In genomic region chr13:94169783-94170513, GRCh38 we compare ENCODE assay signal across 16 cellular contexts.
DNase-seq lines count a peak whose midpoint lies in the region; ATAC-seq and TF ChIP-seq lines count a peak whose summit lies in the region.
"Had no signal": no experiment of that assay in that cellular context is flagged by ENCODE, and none has a peak within 500 bp of the region (broad histone marks: within the 10 kb centered on the region; RNA-seq: fewer than 3 reads in every experiment).

No MANE protein-coding gene starts in this region.

- H3K27me3 ChIP-seq in left ventricle myocardium inferior (ENCODE audit: low read depth) = no peaks in the 10 kb centered on the region
- no peaks in the 10 kb centered on the region for H3K27me3 ChIP-seq in naive thymus-derived CD4-positive, alpha-beta T cell (ENCODE audit: control insufficient read depth in 2 of 2, insufficient read depth in 2 of 2, low read length in 2 of 2)
- H3K27me3 ChIP-seq: breast epithelium, spleen, transverse colon had no signal

- H3K4me1 ChIP-seq in left ventricle myocardium inferior = peaks cover 5% of the 10 kb centered on the region
- H3K4me1 ChIP-seq in naive thymus-derived CD4-positive, alpha-beta T cell (ENCODE audit: control insufficient read depth in 2 of 2, insufficient read depth in 2 of 2, low read length in 2 of 2) = no peaks in the 10 kb centered on the region
- H3K4me1 ChIP-seq: breast epithelium, transverse colon had no signal

- no peak overlapping the region for H3K4me3 ChIP-seq in left ventricle myocardium inferior
- no peak overlapping the region for H3K4me3 ChIP-seq in naive thymus-derived CD4-positive, alpha-beta T cell (ENCODE audit: low read length)
- H3K4me3 ChIP-seq: breast epithelium, spleen, transverse colon had no signal

- DNase-seq in AG20443 (ENCODE audit: low spot score) = peak; percentile 71
- peak; percentile 15 for DNase-seq in WTC11 (ENCODE audit: low spot score)
- no peak for DNase-seq in left ventricle myocardium inferior
- peak; percentile 84 for DNase-seq in posterior vena cava (ENCODE audit: low spot score)
- DNase-seq in SIG-M5 (lab: John Stamatoyannopoulos, UW) = no peak
- DNase-seq in GOT3 (lab: John Stamatoyannopoulos, UW) = no peak
- DNase-seq in activated T-helper 1 cell treated with anti-CD3 and anti-CD28 coated beads, Interleukin-12 subunit alpha, Interleukin-12 subunit beta, Interleukin-2, Interleukin-4 antibody, amounts not matched to agents 30 ng/mL and 10 ng/mL and 1 ng/mL, durations not matched to agents 14 hours and 24 hours and 36 hours (ENCODE audit: low spot score) = no peak
- no peak for DNase-seq in naive thymus-derived CD4-positive, alpha-beta T cell
- DNase-seq: activated gamma-delta T cell treated with Interleukin-2 at 50 U/mL for 16 hours; AML-193; effector memory CD4-positive, alpha-beta T cell; naive thymus-derived CD8-positive, alpha-beta T cell; NCI-H2081; spleen; transverse colon had no signal

- H3K27me3 Mint-ChIP-seq in WTC11 (ENCODE audit: low read depth) = no peaks in the 10 kb centered on the region
- H3K27me3 Mint-ChIP-seq in activated T-helper 1 cell treated with anti-CD3 and anti-CD28 coated beads, Interleukin-12 subunit alpha, Interleukin-12 subunit beta, Interleukin-2, Interleukin-4 antibody, amounts not matched to agents 30 ng/mL and 10 ng/mL and 1 ng/mL, durations not matched to agents 14 hours and 24 hours and 36 hours (ENCODE audit: insufficient read depth) = peaks cover 3% of the 10 kb centered on the region
- peaks cover 3 to 24% (median 11%) of the 10 kb centered on the region in 5 donors for H3K27me3 Mint-ChIP-seq in naive thymus-derived CD4-positive, alpha-beta T cell

- intact Hi-C loops in left ventricle myocardium inferior (cut with micrococcal nuclease) (no loop called here), posterior vena cava (cut with DNase I) (no loop called here)
- intact Hi-C loops in activated T-helper 1 cell treated with anti-CD3 and anti-CD28 coated beads, Interleukin-12 subunit alpha, Interleukin-12 subunit beta, Interleukin-2, Interleukin-4 antibody, amounts not matched to agents 30 ng/mL and 10 ng/mL and 1 ng/mL, durations not matched to agents 14 hours and 24 hours and 36 hours (cut with micrococcal nuclease) = no loop called here
- intact Hi-C loops in naive thymus-derived CD4-positive, alpha-beta T cell (cut with micrococcal nuclease) = no loop called here

- 0 out of 2 replicates have a peak overlapping the region, but pooled peaks have one; percentile 7 for H3K27ac Mint-ChIP-seq in WTC11
- H3K27ac Mint-ChIP-seq in activated T-helper 1 cell treated with anti-CD3 and anti-CD28 coated beads, Interleukin-12 subunit alpha, Interleukin-12 subunit beta, Interleukin-2, Interleukin-4 antibody, amounts not matched to agents 30 ng/mL and 10 ng/mL and 1 ng/mL, durations not matched to agents 14 hours and 24 hours and 36 hours = no peak overlapping the region
- no peak overlapping the region for H3K27ac Mint-ChIP-seq in naive thymus-derived CD4-positive, alpha-beta T cell
- H3K27ac Mint-ChIP-seq: naive thymus-derived CD8-positive, alpha-beta T cell had no signal

- peak overlapping the region; percentile 36 for H3K27ac ChIP-seq in left ventricle myocardium inferior (replicated peaks)
- no peak overlapping the region for H3K27ac ChIP-seq in naive thymus-derived CD4-positive, alpha-beta T cell (ENCODE audit: low read depth, low read length)
- H3K27ac ChIP-seq: transverse colon had no signal

- H3K36me3 Mint-ChIP-seq in WTC11 = no peaks in the 10 kb centered on the region
- no peaks in the 10 kb centered on the region for H3K36me3 Mint-ChIP-seq in activated T-helper 1 cell treated with anti-CD3 and anti-CD28 coated beads, Interleukin-12 subunit alpha, Interleukin-12 subunit beta, Interleukin-2, Interleukin-4 antibody, amounts not matched to agents 30 ng/mL and 10 ng/mL and 1 ng/mL, durations not matched to agents 14 hours and 24 hours and 36 hours (ENCODE audit: low read depth)
- no peaks in the 10 kb centered on the region for H3K36me3 Mint-ChIP-seq in naive thymus-derived CD4-positive, alpha-beta T cell
- H3K36me3 Mint-ChIP-seq: naive thymus-derived CD8-positive, alpha-beta T cell had no signal

- no peak for TF ChIP-seq CTCF in WTC11 (IDR thresholded peaks at IDR 0.05)
- TF ChIP-seq CTCF in left ventricle myocardium inferior (IDR thresholded peaks at IDR 0.05; ENCODE audit: borderline replicate concordance) = no peak

- H3K36me3 ChIP-seq in left ventricle myocardium inferior = no peaks in the 10 kb centered on the region
- no peaks in the 10 kb centered on the region for H3K36me3 ChIP-seq in naive thymus-derived CD4-positive, alpha-beta T cell (ENCODE audit: control insufficient read depth in 2 of 3, insufficient read depth in 3 of 3, low read length in 3 of 3)
- H3K36me3 ChIP-seq: breast epithelium, spleen, transverse colon had no signal

- no peaks in the 10 kb centered on the region for H3K9me3 ChIP-seq in left ventricle myocardium inferior (replicated peaks)
- no peaks in the 10 kb centered on the region for H3K9me3 ChIP-seq in naive thymus-derived CD4-positive, alpha-beta T cell (ENCODE audit: control insufficient read depth in 2 of 3, low read length in 3 of 3)
- H3K9me3 ChIP-seq: breast epithelium, spleen, transverse colon had no signal

- H3K4me3 Mint-ChIP-seq in WTC11 = no peak overlapping the region
- no peak overlapping the region for H3K4me3 Mint-ChIP-seq in activated T-helper 1 cell treated with anti-CD3 and anti-CD28 coated beads, Interleukin-12 subunit alpha, Interleukin-12 subunit beta, Interleukin-2, Interleukin-4 antibody, amounts not matched to agents 30 ng/mL and 10 ng/mL and 1 ng/mL, durations not matched to agents 14 hours and 24 hours and 36 hours
- no peak overlapping the region for H3K4me3 Mint-ChIP-seq in naive thymus-derived CD4-positive, alpha-beta T cell
- H3K4me3 Mint-ChIP-seq: naive thymus-derived CD8-positive, alpha-beta T cell had no signal

- CTCF ChIA-PET in WTC11 (lab: Charles Lee) = no interaction called here
- CTCF ChIA-PET in naive thymus-derived CD4-positive, alpha-beta T cell (lab: Charles Lee) = no interaction called here

- POLR2A ChIA-PET in WTC11 (lab: Charles Lee) = no interaction called here
- POLR2A ChIA-PET in naive thymus-derived CD4-positive, alpha-beta T cell (lab: Charles Lee) = no interaction called here

- no peaks in the 10 kb centered on the region for H3K9me3 Mint-ChIP-seq in WTC11
- no peaks in the 10 kb centered on the region for H3K9me3 Mint-ChIP-seq in activated T-helper 1 cell treated with anti-CD3 and anti-CD28 coated beads, Interleukin-12 subunit alpha, Interleukin-12 subunit beta, Interleukin-2, Interleukin-4 antibody, amounts not matched to agents 30 ng/mL and 10 ng/mL and 1 ng/mL, durations not matched to agents 14 hours and 24 hours and 36 hours
- peaks cover 0 to 1% (median 0%) of the 10 kb centered on the region in 11 donors for H3K9me3 Mint-ChIP-seq in naive thymus-derived CD4-positive, alpha-beta T cell
- H3K9me3 Mint-ChIP-seq: naive thymus-derived CD8-positive, alpha-beta T cell had no signal

- peaks cover 33% of the 10 kb centered on the region for H3K4me1 Mint-ChIP-seq in WTC11
- H3K4me1 Mint-ChIP-seq in activated T-helper 1 cell treated with anti-CD3 and anti-CD28 coated beads, Interleukin-12 subunit alpha, Interleukin-12 subunit beta, Interleukin-2, Interleukin-4 antibody, amounts not matched to agents 30 ng/mL and 10 ng/mL and 1 ng/mL, durations not matched to agents 14 hours and 24 hours and 36 hours (ENCODE audit: low read depth) = no peaks in the 10 kb centered on the region
- peaks cover 0 to 2% (median 0%) of the 10 kb centered on the region in 7 donors for H3K4me1 Mint-ChIP-seq in naive thymus-derived CD4-positive, alpha-beta T cell
- H3K4me1 Mint-ChIP-seq: naive thymus-derived CD8-positive, alpha-beta T cell had no signal

- peak; percentile 86 for ATAC-seq in WTC11
- no peak for ATAC-seq in naive thymus-derived CD4-positive, alpha-beta T cell
- ATAC-seq: naive thymus-derived CD8-positive, alpha-beta T cell had no signal

TF ChIP-seq in WTC11, 78 proteins besides CTCF, POLR2A, EP300 and RAD21:
- TF ChIP-seq TEAD1 (CRISPR knock-in tag; IDR thresholded peaks at IDR 0.05) (no peak), ZNF263 (CRISPR knock-in tag; IDR thresholded peaks at IDR 0.05; ENCODE audit: low read depth) (no peak), FOXJ3 (CRISPR knock-in tag; IDR thresholded peaks at IDR 0.05; ENCODE audit: borderline replicate concordance) (no peak), ERG (CRISPR knock-in tag; IDR thresholded peaks at IDR 0.05) (no peak)
TF ChIP-seq in WTC11: peak in this region for 0.

Comparison
In these comparisons a context has a peak if more than half of its experiments do, and no peak if none do; other contexts are left out.
1. DNase-seq: peak in AG20443 (single experiment), WTC11 (single experiment) and posterior vena cava (single experiment); none in left ventricle myocardium inferior (single experiment), SIG-M5 (single experiment), GOT3 (single experiment), activated T-helper 1 cell treated with anti-CD3 and anti-CD28 coated beads, Interleukin-12 subunit alpha, Interleukin-12 subunit beta, Interleukin-2, Interleukin-4 antibody, amounts not matched to agents 30 ng/mL and 10 ng/mL and 1 ng/mL, durations not matched to agents 14 hours and 24 hours and 36 hours (single experiment) and naive thymus-derived CD4-positive, alpha-beta T cell (0 of 9).